In the genomic region with DNA sequence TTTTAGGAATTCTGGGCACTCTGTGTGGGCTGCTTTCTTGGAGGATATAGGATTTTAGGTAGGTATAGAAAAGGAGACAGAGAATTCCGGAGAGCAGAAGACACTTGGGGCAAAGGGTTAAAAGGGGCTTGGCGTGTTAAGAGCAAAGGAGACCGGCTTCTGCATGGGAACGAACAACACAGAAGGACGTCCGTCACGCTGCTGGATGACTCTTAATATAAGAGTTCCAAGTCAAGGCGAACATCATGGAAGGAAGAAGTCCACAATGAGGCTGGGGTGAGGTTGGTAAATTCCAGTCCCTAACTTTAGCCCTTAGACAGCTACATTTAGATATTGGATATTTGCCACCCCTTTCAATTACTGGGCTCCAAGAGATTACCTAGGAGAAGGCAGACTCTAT, we compare ENCODE assay signal across 1 cellular context.
TF ChIP-seq lines count a peak whose summit lies in the region.

No MANE protein-coding gene starts in this region.

TF ChIP-seq in SK-N-SH treated with all-trans-retinoic acid at 6 μM for 48 hours, 23 proteins besides CTCF, POLR2A, EP300 and RAD21 (continued from another document):
- TF ChIP-seq ZNF70 (CRISPR knock-in tag; IDR thresholded peaks at IDR 0.05) (no peak), ZNF8 (CRISPR knock-in tag; IDR thresholded peaks at IDR 0.05) (no peak), ZFP30 (CRISPR knock-in tag; IDR thresholded peaks at IDR 0.05) (no peak), TOX (CRISPR knock-in tag; IDR thresholded peaks at IDR 0.05; ENCODE audit: borderline replicate concordance) (no peak), PPARA (CRISPR knock-in tag; IDR thresholded peaks at IDR 0.05; ENCODE audit: borderline replicate concordance) (no peak), ZNF565 (CRISPR knock-in tag; conservative IDR thresholded peaks at IDR 0.05; ENCODE audit: low read depth) (no peak), ZC3H10 (CRISPR knock-in tag; IDR thresholded peaks at IDR 0.05) (no peak), OSR1 (CRISPR knock-in tag; IDR thresholded peaks at IDR 0.05) (no peak), GLIS3 (CRISPR knock-in tag; IDR thresholded peaks at IDR 0.05) (no peak), TCF4 (CRISPR knock-in tag; IDR thresholded peaks at IDR 0.05; ENCODE audit: borderline replicate concordance) (no peak), CSDC2 (CRISPR knock-in tag; IDR thresholded peaks at IDR 0.05) (no peak)
- TF ChIP-seq, protein P1, sequence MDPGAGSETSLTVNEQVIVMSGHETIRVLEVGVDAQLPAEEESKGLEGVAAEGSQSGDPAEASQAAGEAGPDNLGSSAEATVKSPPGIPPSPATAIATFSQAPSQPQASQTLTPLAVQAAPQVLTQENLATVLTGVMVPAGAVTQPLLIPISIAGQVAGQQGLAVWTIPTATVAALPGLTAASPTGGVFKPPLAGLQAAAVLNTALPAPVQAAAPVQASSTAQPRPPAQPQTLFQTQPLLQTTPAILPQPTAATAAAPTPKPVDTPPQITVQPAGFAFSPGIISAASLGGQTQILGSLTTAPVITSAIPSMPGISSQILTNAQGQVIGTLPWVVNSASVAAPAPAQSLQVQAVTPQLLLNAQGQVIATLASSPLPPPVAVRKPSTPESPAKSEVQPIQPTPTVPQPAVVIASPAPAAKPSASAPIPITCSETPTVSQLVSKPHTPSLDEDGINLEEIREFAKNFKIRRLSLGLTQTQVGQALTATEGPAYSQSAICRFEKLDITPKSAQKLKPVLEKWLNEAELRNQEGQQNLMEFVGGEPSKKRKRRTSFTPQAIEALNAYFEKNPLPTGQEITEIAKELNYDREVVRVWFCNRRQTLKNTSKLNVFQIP (CRISPR knock-in tag; IDR thresholded peaks at IDR 0.05; ENCODE audit: borderline replicate concordance, low read depth), result no peak
- TF ChIP-seq, protein P2, sequence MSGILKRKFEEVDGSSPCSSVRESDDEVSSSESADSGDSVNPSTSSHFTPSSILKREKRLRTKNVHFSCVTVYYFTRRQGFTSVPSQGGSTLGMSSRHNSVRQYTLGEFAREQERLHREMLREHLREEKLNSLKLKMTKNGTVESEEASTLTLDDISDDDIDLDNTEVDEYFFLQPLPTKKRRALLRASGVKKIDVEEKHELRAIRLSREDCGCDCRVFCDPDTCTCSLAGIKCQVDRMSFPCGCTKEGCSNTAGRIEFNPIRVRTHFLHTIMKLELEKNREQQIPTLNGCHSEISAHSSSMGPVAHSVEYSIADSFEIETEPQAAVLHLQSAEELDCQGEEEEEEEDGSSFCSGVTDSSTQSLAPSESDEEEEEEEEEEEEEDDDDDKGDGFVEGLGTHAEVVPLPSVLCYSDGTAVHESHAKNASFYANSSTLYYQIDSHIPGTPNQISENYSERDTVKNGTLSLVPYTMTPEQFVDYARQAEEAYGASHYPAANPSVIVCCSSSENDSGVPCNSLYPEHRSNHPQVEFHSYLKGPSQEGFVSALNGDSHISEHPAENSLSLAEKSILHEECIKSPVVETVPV (CRISPR knock-in tag; IDR thresholded peaks at IDR 0.05), result no peak
- TF ChIP-seq, protein P3, sequence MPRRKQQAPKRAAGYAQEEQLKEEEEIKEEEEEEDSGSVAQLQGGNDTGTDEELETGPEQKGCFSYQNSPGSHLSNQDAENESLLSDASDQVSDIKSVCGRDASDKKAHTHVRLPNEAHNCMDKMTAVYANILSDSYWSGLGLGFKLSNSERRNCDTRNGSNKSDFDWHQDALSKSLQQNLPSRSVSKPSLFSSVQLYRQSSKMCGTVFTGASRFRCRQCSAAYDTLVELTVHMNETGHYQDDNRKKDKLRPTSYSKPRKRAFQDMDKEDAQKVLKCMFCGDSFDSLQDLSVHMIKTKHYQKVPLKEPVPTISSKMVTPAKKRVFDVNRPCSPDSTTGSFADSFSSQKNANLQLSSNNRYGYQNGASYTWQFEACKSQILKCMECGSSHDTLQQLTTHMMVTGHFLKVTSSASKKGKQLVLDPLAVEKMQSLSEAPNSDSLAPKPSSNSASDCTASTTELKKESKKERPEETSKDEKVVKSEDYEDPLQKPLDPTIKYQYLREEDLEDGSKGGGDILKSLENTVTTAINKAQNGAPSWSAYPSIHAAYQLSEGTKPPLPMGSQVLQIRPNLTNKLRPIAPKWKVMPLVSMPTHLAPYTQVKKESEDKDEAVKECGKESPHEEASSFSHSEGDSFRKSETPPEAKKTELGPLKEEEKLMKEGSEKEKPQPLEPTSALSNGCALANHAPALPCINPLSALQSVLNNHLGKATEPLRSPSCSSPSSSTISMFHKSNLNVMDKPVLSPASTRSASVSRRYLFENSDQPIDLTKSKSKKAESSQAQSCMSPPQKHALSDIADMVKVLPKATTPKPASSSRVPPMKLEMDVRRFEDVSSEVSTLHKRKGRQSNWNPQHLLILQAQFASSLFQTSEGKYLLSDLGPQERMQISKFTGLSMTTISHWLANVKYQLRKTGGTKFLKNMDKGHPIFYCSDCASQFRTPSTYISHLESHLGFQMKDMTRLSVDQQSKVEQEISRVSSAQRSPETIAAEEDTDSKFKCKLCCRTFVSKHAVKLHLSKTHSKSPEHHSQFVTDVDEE (CRISPR knock-in tag; IDR thresholded peaks at IDR 0.05), result no peak
